15 cellular contexts compared by ENCODE assay signal in genomic region chr11:115391598-115391997, GRCh38.
DNase-seq lines count a peak whose midpoint lies in the region; TF ChIP-seq lines count a peak whose summit lies in the region.
"Had no signal": no experiment of that assay in that cellular context is flagged by ENCODE, and none has a peak within 500 bp of the region (broad histone marks: within the 10 kb centered on the region; RNA-seq: fewer than 3 reads in every experiment).

No MANE protein-coding gene starts in this region.

- H2BK12ac ChIP-seq in trophoblast cell (ENCODE audit: low read length) = no peak overlapping the region

- H3K4me3 Mint-ChIP-seq in endodermal cell = no peak overlapping the region
- H3K4me3 Mint-ChIP-seq: activated naive CD4-positive, alpha-beta T cell treated with anti-CD3 and anti-CD28 coated beads, Interleukin-2, amount 10 ng/mL, durations not matched to agents 7 days and 5 days had no signal

- no peak overlapping the region for H4K12ac ChIP-seq in trophoblast cell (ENCODE audit: low read depth, low read length)

- peaks cover 34% of the 10 kb centered on the region for H3K4me1 ChIP-seq in BE2C
- no peaks in the 10 kb centered on the region for H3K4me1 ChIP-seq in endodermal cell (ENCODE audit: control insufficient read depth, insufficient read depth, low read length)
- no peaks in the 10 kb centered on the region for H3K4me1 ChIP-seq in trophoblast cell (ENCODE audit: control insufficient read depth in 1 of 2, insufficient read depth in 2 of 2, low read length in 2 of 2)
- H3K4me1 ChIP-seq in smooth muscle cell (ENCODE audit: low read depth) = peaks cover 24% of the 10 kb centered on the region
- H3K4me1 ChIP-seq: parathyroid adenoma, Peyer's patch had no signal

- no peak overlapping the region for H3K27ac Mint-ChIP-seq in endodermal cell
- H3K27ac Mint-ChIP-seq: activated naive CD4-positive, alpha-beta T cell treated with anti-CD3 and anti-CD28 coated beads, Interleukin-2, amount 10 ng/mL, durations not matched to agents 7 days and 5 days had no signal

- no peaks in the 10 kb centered on the region for H3K79me1 ChIP-seq in trophoblast cell (ENCODE audit: low read length)

- H4K91ac ChIP-seq in trophoblast cell (ENCODE audit: low read depth, low read length) = no peak overlapping the region

- H3K79me2 ChIP-seq in trophoblast cell (ENCODE audit: control insufficient read depth, insufficient read depth, low read length, poor library complexity) = no peaks in the 10 kb centered on the region
- H3K79me2 ChIP-seq in smooth muscle cell (ENCODE audit: low read depth) = peaks cover 10% of the 10 kb centered on the region
- H3K79me2 ChIP-seq: parathyroid adenoma had no signal

- no peak for TF ChIP-seq CTCF in BE2C (IDR thresholded peaks at IDR 0.05; ENCODE audit: low read depth, low read length)
- no peak for TF ChIP-seq CTCF in endodermal cell (conservative IDR thresholded peaks at IDR 0.05)
- TF ChIP-seq CTCF in smooth muscle cell (IDR thresholded peaks at IDR 0.05; ENCODE audit: borderline replicate concordance, insufficient read depth, poor library complexity, severe bottlenecking) = no peak

- H2BK5ac ChIP-seq in trophoblast cell (ENCODE audit: low read depth, low read length, poor library complexity) = no peak overlapping the region

- no peaks in the 10 kb centered on the region for H3K9me3 ChIP-seq in BE2C
- H3K9me3 ChIP-seq in endodermal cell (ENCODE audit: control insufficient read depth, low read length) = no peaks in the 10 kb centered on the region
- no peaks in the 10 kb centered on the region for H3K9me3 ChIP-seq in trophoblast cell (ENCODE audit: insufficient read depth, low read depth, low read length)
- H3K9me3 ChIP-seq in smooth muscle cell (replicated peaks; ENCODE audit: low read depth) = no peaks in the 10 kb centered on the region
- H3K9me3 ChIP-seq: left ventricle myocardium inferior, Peyer's patch had no signal

- no peak overlapping the region for H3K9ac ChIP-seq in endodermal cell (ENCODE audit: extremely low read depth, low read length, poor library complexity, severe bottlenecking)
- H3K9ac ChIP-seq in trophoblast cell (ENCODE audit: low read length) = no peak overlapping the region
- no peak overlapping the region for H3K9ac ChIP-seq in smooth muscle cell (ENCODE audit: low read depth)
- H3K9ac ChIP-seq: parathyroid adenoma had no signal

- H3K27me3 Mint-ChIP-seq in endodermal cell (ENCODE audit: insufficient read depth) = peaks cover 91% of the 10 kb centered on the region
- H3K27me3 Mint-ChIP-seq: activated naive CD4-positive, alpha-beta T cell treated with anti-CD3 and anti-CD28 coated beads, Interleukin-2, amount 10 ng/mL, durations not matched to agents 7 days and 5 days had no signal

- no peaks in the 10 kb centered on the region for H3F3A ChIP-seq in smooth muscle cell (ENCODE audit: low read depth)

- H3K18ac ChIP-seq in trophoblast cell (ENCODE audit: low read length) = no peak overlapping the region

- H3K9me3 Mint-ChIP-seq in endodermal cell = no peaks in the 10 kb centered on the region
- H3K9me3 Mint-ChIP-seq: activated naive CD4-positive, alpha-beta T cell treated with anti-CD3 and anti-CD28 coated beads, Interleukin-2, amount 10 ng/mL, durations not matched to agents 7 days and 5 days had no signal

- H3K4me1 Mint-ChIP-seq in endodermal cell = peaks cover 19% of the 10 kb centered on the region
- H3K4me1 Mint-ChIP-seq: activated naive CD4-positive, alpha-beta T cell treated with anti-CD3 and anti-CD28 coated beads, Interleukin-2, amount 10 ng/mL, durations not matched to agents 7 days and 5 days had no signal

- H2AFZ ChIP-seq in trophoblast cell (ENCODE audit: insufficient read depth, low read length, poor library complexity) (no peak overlapping the region), smooth muscle cell (ENCODE audit: low read depth) (no peak overlapping the region)
- H2AFZ ChIP-seq: parathyroid adenoma had no signal

- no peak overlapping the region for H2AK5ac ChIP-seq in trophoblast cell (ENCODE audit: low read length)

- H3K27me3 ChIP-seq in BE2C = no peaks in the 10 kb centered on the region; the same call in 1 of the 2 replicates
- peaks cover 18% of the 10 kb centered on the region for H3K27me3 ChIP-seq in endodermal cell (ENCODE audit: control insufficient read depth, insufficient read depth, low read length, poor library complexity, severe bottlenecking)
- H3K27me3 ChIP-seq in trophoblast cell (ENCODE audit: insufficient read depth, low read length) = no peaks in the 10 kb centered on the region
- H3K27me3 ChIP-seq in smooth muscle cell (ENCODE audit: low read depth) = no peaks in the 10 kb centered on the region
- H3K27me3 ChIP-seq: Peyer's patch had no signal

- H3K36me3 ChIP-seq in BE2C (peaks cover 4% of the 10 kb centered on the region), endodermal cell (ENCODE audit: control insufficient read depth, insufficient read depth, low read length) (no peaks in the 10 kb centered on the region), trophoblast cell (ENCODE audit: control insufficient read depth in 1 of 2, insufficient read depth in 2 of 2, low read length in 2 of 2) (no peaks in the 10 kb centered on the region), smooth muscle cell (ENCODE audit: low read depth) (no peaks in the 10 kb centered on the region)
- H3K36me3 ChIP-seq: left ventricle myocardium inferior, Peyer's patch had no signal

- H2BK120ac ChIP-seq in trophoblast cell (ENCODE audit: insufficient read depth, low read length, poor library complexity) = no peak overlapping the region

- H4K8ac ChIP-seq in trophoblast cell (ENCODE audit: low read depth, low read length) = no peak overlapping the region

- no peak overlapping the region for H3K14ac ChIP-seq in trophoblast cell (ENCODE audit: low read length)

- peaks cover 94% of the 10 kb centered on the region for H4K20me1 ChIP-seq in smooth muscle cell (ENCODE audit: low read depth)

- H3K4me2 ChIP-seq in trophoblast cell (ENCODE audit: low read length) (no peak overlapping the region), smooth muscle cell (no peak overlapping the region)

- H3K4me3 ChIP-seq in BE2C (ENCODE audit: low read depth, low read length) = no peak overlapping the region
- no peak overlapping the region for H3K4me3 ChIP-seq in endodermal cell (ENCODE audit: low read length)
- H3K4me3 ChIP-seq in trophoblast cell (ENCODE audit: low read depth, low read length) = no peak overlapping the region
- H3K4me3 ChIP-seq in smooth muscle cell = no peak overlapping the region
- H3K4me3 ChIP-seq: coronary artery, left ventricle myocardium inferior, Peyer's patch had no signal

- H3K27ac ChIP-seq in endodermal cell (ENCODE audit: low read depth, low read length) (peak overlapping the region; percentile 52), trophoblast cell (ENCODE audit: low read depth, low read length) (no peak overlapping the region), smooth muscle cell (ENCODE audit: low read depth) (no peak overlapping the region)
- H3K27ac ChIP-seq: coronary artery, left ventricle myocardium inferior, parathyroid adenoma, Peyer's patch had no signal

- no peaks in the 10 kb centered on the region for H3K36me3 Mint-ChIP-seq in endodermal cell (ENCODE audit: low read depth)
- H3K36me3 Mint-ChIP-seq: activated naive CD4-positive, alpha-beta T cell treated with anti-CD3 and anti-CD28 coated beads, Interleukin-2, amount 10 ng/mL, durations not matched to agents 7 days and 5 days had no signal

- WGBS in endodermal cell (ENCODE audit: insufficient coverage in 1 of 2, insufficient read length in 1 of 2), 2 experiments = 19 to 20% methylated on average over 1 of the region's 1 CpG
- no CpG with 5 or more reads among the region's 1 CpG for WGBS in trophoblast cell (ENCODE audit: extremely low coverage, insufficient coverage, insufficient read length)
- WGBS in smooth muscle cell (ENCODE audit: low lambda C conversion rate) = 63% methylated on average over 1 of the region's 1 CpG

- H3K23ac ChIP-seq in trophoblast cell (ENCODE audit: low read length) = no peak overlapping the region

- no peak overlapping the region for H3K4ac ChIP-seq in trophoblast cell (ENCODE audit: low read depth, low read length)

- DNase-seq in BE2C (peak; percentile 59), ELF-1 (ENCODE audit: low read depth, low spot score) (peak; percentile 43), NCI-H2171 (lab: John Stamatoyannopoulos, UW) (peak; percentile 67), endodermal cell (peak; percentile 50), DMS114 treated with DMSO at 0.1 percent for 48 hours (lab: John Stamatoyannopoulos, UW; ENCODE audit: unreplicated experiment) (no peak), occipital lobe (lab: John Stamatoyannopoulos, UW) (no peak), trophoblast cell (no peak), smooth muscle cell (lab: John Stamatoyannopoulos, UW; ENCODE audit: unreplicated experiment) (no peak)
- DNase-seq: activated naive CD4-positive, alpha-beta T cell treated with anti-CD3 and anti-CD28 coated beads, Interleukin-2, amount 10 ng/mL, durations not matched to agents 7 days and 5 days; activated T-cell treated with anti-CD3 and anti-CD28 coated beads, Interleukin-2, amount 50 U/mL, for 1 hour; foreskin fibroblast; left ventricle myocardium inferior; Peyer's patch had no signal

Comparison
In these comparisons a context has a peak if more than half of its experiments do, and no peak if none do; other contexts are left out.
1. DNase-seq: peak in BE2C (single experiment), ELF-1 (single experiment), NCI-H2171 (single experiment) and endodermal cell (single experiment); none in DMS114 treated with DMSO at 0.1 percent for 48 hours (single experiment), occipital lobe (single experiment), trophoblast cell (0 of 2) and smooth muscle cell (single experiment).